ENCODE assay signal across 24 cellular contexts in the genomic region with DNA sequence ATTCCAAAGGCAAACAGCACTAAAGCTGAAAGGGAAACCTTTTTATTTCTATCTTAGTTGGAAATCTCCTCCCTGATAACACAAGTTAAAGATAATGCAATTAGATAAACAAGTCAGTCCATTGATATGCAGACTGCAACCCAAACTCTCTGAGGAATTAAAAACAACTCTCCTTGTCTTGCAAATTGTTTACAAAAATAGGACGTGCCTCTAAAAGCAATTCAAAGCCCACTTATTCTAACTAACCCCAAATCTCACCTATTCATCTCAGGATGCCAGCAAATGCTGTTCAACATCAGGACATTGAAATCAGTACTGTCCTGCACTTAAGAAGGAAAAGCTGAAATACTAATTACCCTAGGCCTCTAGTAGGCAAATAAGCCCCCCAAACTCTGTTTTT. TPM values are rescaled to one million over a fixed set of nuclear protein-coding genes. Genes with fewer than 3 reads are reported as not detected.
"Had no signal": no experiment of that assay in that cellular context is flagged by ENCODE, and none has a peak within 500 bp of the region (broad histone marks: within the 10 kb centered on the region; RNA-seq: fewer than 3 reads in every experiment).

No MANE protein-coding gene starts in this region.

- H3K4me3 Mint-ChIP-seq: activated CD4-positive, alpha-beta T cell treated with anti-CD3 and anti-CD28 coated beads, Interleukin-2, amount 10 ng/mL, durations not matched to agents 24 days and 14 days; activated CD8-positive, alpha-beta memory T cell treated with anti-CD3 and anti-CD28 coated beads, Interleukin-2, amount 10 ng/mL, durations not matched to agents 7 days and 5 days; activated naive CD4-positive, alpha-beta T cell treated with anti-CD3 and anti-CD28 coated beads, Interleukin-2, amount 50 U/mL, for 24 hours; activated naive CD8-positive, alpha-beta T cell treated with anti-CD3 and anti-CD28 coated beads, Interleukin-2, amount 50 U/mL, for 24 hours; activated T-cell treated with anti-CD3 and anti-CD28 coated beads, Interleukin-2, amount 50 U/mL, for 24 hours; activated T-helper 1 cell treated with anti-CD3 and anti-CD28 coated beads, Interleukin-12 subunit alpha, Interleukin-12 subunit beta, Interleukin-2, Interleukin-4 antibody, amounts not matched to agents 30 ng/mL and 10 ng/mL and 1 ng/mL, durations not matched to agents 14 hours and 24 hours and 36 hours; brain; T-helper 1 cell treated with Interleukin-12 subunit alpha and Interleukin-12 subunit beta and Interleukin-4 antibody, amounts not matched to agents 30 μg/mL and 1 μg/mL, for 36 hours had no signal

- DNase-seq: activated CD4-positive, alpha-beta T cell treated with anti-CD3 and anti-CD28 coated beads, Interleukin-2, amount 10 ng/mL, durations not matched to agents 24 days and 14 days; activated CD4-positive, alpha-beta T cell treated with anti-CD3 and anti-CD28 coated beads, Interleukin-2, amount 50 U/mL, for 48 hours; activated CD4-positive, CD25-positive, alpha-beta regulatory T cell treated with anti-CD3 and anti-CD28 coated beads, Interleukin-2, amount 50 U/mL, for 72 hours; activated CD8-positive, alpha-beta memory T cell treated with anti-CD3 and anti-CD28 coated beads, Interleukin-2, amount 10 ng/mL, durations not matched to agents 7 days and 5 days; activated effector memory CD4-positive, alpha-beta T cell treated with Interleukin-2 at 50 U/mL for 16 hours; activated naive CD4-positive, alpha-beta T cell; activated naive CD8-positive, alpha-beta T cell treated with anti-CD3 and anti-CD28 coated beads, Interleukin-2, amount 50 U/mL, for 24 hours; activated T-cell treated with anti-CD3 and anti-CD28 coated beads, Interleukin-2, amount 50 U/mL, for 24 hours; amniotic stem cell; MG63; MV-4-11; NCI-H1105; NCI-H1436 treated with DMSO at 0.1 percent for 48 hours; NCI-H187; NCI-H2081; NCI-H510A treated with DMSO at 0.1 percent for 48 hours; NCI-H69; Peyer's patch; Right ventricle myocardium superior had no signal

- H3K9me3 Mint-ChIP-seq: activated CD4-positive, alpha-beta T cell treated with anti-CD3 and anti-CD28 coated beads, Interleukin-2, amount 10 ng/mL, durations not matched to agents 24 days and 14 days; activated naive CD4-positive, alpha-beta T cell treated with anti-CD3 and anti-CD28 coated beads, Interleukin-2, amount 50 U/mL, for 24 hours; activated naive CD8-positive, alpha-beta T cell treated with anti-CD3 and anti-CD28 coated beads, Interleukin-2, amount 50 U/mL, for 24 hours; activated T-cell treated with anti-CD3 and anti-CD28 coated beads, Interleukin-2, amount 50 U/mL, for 24 hours; activated T-helper 1 cell treated with anti-CD3 and anti-CD28 coated beads, Interleukin-12 subunit alpha, Interleukin-12 subunit beta, Interleukin-2, Interleukin-4 antibody, amounts not matched to agents 30 ng/mL and 10 ng/mL and 1 ng/mL, durations not matched to agents 14 hours and 24 hours and 36 hours; T-helper 1 cell treated with Interleukin-12 subunit alpha and Interleukin-12 subunit beta and Interleukin-4 antibody, amounts not matched to agents 30 μg/mL and 1 μg/mL, for 36 hours had no signal

- H3K36me3 Mint-ChIP-seq: activated CD8-positive, alpha-beta memory T cell treated with anti-CD3 and anti-CD28 coated beads, Interleukin-2, amount 10 ng/mL, durations not matched to agents 7 days and 5 days; activated naive CD4-positive, alpha-beta T cell treated with anti-CD3 and anti-CD28 coated beads, Interleukin-2, amount 50 U/mL, for 24 hours had no signal

- H3K4me1 Mint-ChIP-seq: activated CD4-positive, alpha-beta T cell treated with anti-CD3 and anti-CD28 coated beads, Interleukin-2, amount 10 ng/mL, durations not matched to agents 24 days and 14 days; activated CD8-positive, alpha-beta memory T cell treated with anti-CD3 and anti-CD28 coated beads, Interleukin-2, amount 10 ng/mL, durations not matched to agents 7 days and 5 days; activated naive CD4-positive, alpha-beta T cell treated with anti-CD3 and anti-CD28 coated beads, Interleukin-2, amount 50 U/mL, for 24 hours; activated naive CD8-positive, alpha-beta T cell treated with anti-CD3 and anti-CD28 coated beads, Interleukin-2, amount 50 U/mL, for 24 hours had no signal

- H3K27ac Mint-ChIP-seq: activated CD4-positive, alpha-beta T cell treated with anti-CD3 and anti-CD28 coated beads, Interleukin-2, amount 10 ng/mL, durations not matched to agents 24 days and 14 days; activated CD8-positive, alpha-beta memory T cell treated with anti-CD3 and anti-CD28 coated beads, Interleukin-2, amount 10 ng/mL, durations not matched to agents 7 days and 5 days; activated naive CD4-positive, alpha-beta T cell treated with anti-CD3 and anti-CD28 coated beads, Interleukin-2, amount 50 U/mL, for 24 hours; activated naive CD8-positive, alpha-beta T cell treated with anti-CD3 and anti-CD28 coated beads, Interleukin-2, amount 50 U/mL, for 24 hours; activated T-cell treated with anti-CD3 and anti-CD28 coated beads, Interleukin-2, amount 50 U/mL, for 24 hours; activated T-helper 1 cell treated with anti-CD3 and anti-CD28 coated beads, Interleukin-12 subunit alpha, Interleukin-12 subunit beta, Interleukin-2, Interleukin-4 antibody, amounts not matched to agents 30 ng/mL and 10 ng/mL and 1 ng/mL, durations not matched to agents 14 hours and 24 hours and 36 hours; brain; T-helper 1 cell treated with Interleukin-12 subunit alpha and Interleukin-12 subunit beta and Interleukin-4 antibody, amounts not matched to agents 30 μg/mL and 1 μg/mL, for 36 hours had no signal

- H3K27me3 Mint-ChIP-seq: activated CD8-positive, alpha-beta memory T cell treated with anti-CD3 and anti-CD28 coated beads, Interleukin-2, amount 10 ng/mL, durations not matched to agents 7 days and 5 days; brain had no signal

- H3K27me3 ChIP-seq: MG63, Peyer's patch had no signal

- H3K9me3 ChIP-seq: MG63, Peyer's patch had no signal

- ATAC-seq: activated CD8-positive, alpha-beta memory T cell treated with anti-CD3 and anti-CD28 coated beads, Interleukin-2, amount 10 ng/mL, durations not matched to agents 7 days and 5 days; activated naive CD8-positive, alpha-beta T cell treated with anti-CD3 and anti-CD28 coated beads, Interleukin-2, amount 50 U/mL, for 24 hours had no signal

- H3K4me3 ChIP-seq: MG63, Peyer's patch had no signal

- H3K36me3 ChIP-seq: MG63, Peyer's patch had no signal

- H3K27ac ChIP-seq: Peyer's patch, RWPE1 had no signal

RNA-seq across cellular contexts. Expression of a gene that starts 12.8 kb away (rescaled TPM):
- total RNA-seq: activated CD8-positive, alpha-beta memory T cell treated with anti-CD3 and anti-CD28 coated beads, Interleukin-2, amount 10 ng/mL, durations not matched to agents 7 days and 5 days; activated T-helper 1 cell treated with anti-CD3 and anti-CD28 coated beads, Interleukin-12 subunit alpha, Interleukin-12 subunit beta, Interleukin-2, Interleukin-4 antibody, amounts not matched to agents 30 ng/mL and 10 ng/mL and 1 ng/mL, durations not matched to agents 14 hours and 24 hours and 36 hours had no signal
